1 cellular context compared by ENCODE assay signal in genomic region chr1:80349218-80349617, GRCh38.
TF ChIP-seq lines count a peak whose summit lies in the region.

No MANE protein-coding gene starts in this region.

TF ChIP-seq in WTC11, 78 proteins besides CTCF, POLR2A, EP300 and RAD21 (continued from another document):
- no peak for TF ChIP-seq AFF4 (CRISPR knock-in tag; IDR thresholded peaks at IDR 0.05; ENCODE audit: borderline replicate concordance)
- no peak for TF ChIP-seq ZNF396 (CRISPR knock-in tag; IDR thresholded peaks at IDR 0.05; ENCODE audit: borderline replicate concordance)
- no peak for TF ChIP-seq ZNF425 (CRISPR knock-in tag; conservative IDR thresholded peaks at IDR 0.05)
- TF ChIP-seq NFYB (CRISPR knock-in tag; conservative IDR thresholded peaks at IDR 0.05; ENCODE audit: low read depth) = no peak
- no peak for TF ChIP-seq ZNF281 (CRISPR knock-in tag; IDR thresholded peaks at IDR 0.05)
